ENCODE assay signal across 19 cellular contexts in genomic region chr10:28560617-28561016, GRCh38.
DNase-seq lines count a peak whose midpoint lies in the region; ATAC-seq and TF ChIP-seq lines count a peak whose summit lies in the region.
"Had no signal": no experiment of that assay in that cellular context is flagged by ENCODE, and none has a peak within 500 bp of the region (broad histone marks: within the 10 kb centered on the region; RNA-seq: fewer than 3 reads in every experiment).

No MANE protein-coding gene starts in this region.

- DNase-seq in DND-41, result no peak
- no peak for DNase-seq in RWPE2 (ENCODE audit: low spot score)
- DNase-seq in effector memory CD8-positive, alpha-beta T cell, result no peak
- no peak for DNase-seq in DMS79 treated with DMSO at 0.1 percent for 48 hours (lab: John Stamatoyannopoulos, UW)
- no peak for DNase-seq in germinal center (ENCODE audit: low spot score)
- no peak for DNase-seq in NCI-H226
- DNase-seq: activated T-cell treated with anti-CD3 and anti-CD28 coated beads, Interleukin-2, amount 50 U/mL, for 48 hours; amniotic stem cell; central memory CD4-positive, alpha-beta T cell; COR-L47; effector CD4-positive, alpha-beta T cell; GOT3; midbrain; NCI-H69; nucleus accumbens; Right ventricle myocardium superior; T-cell had no signal

- no peaks in the 10 kb centered on the region for H3K9me3 ChIP-seq in DND-41 (ENCODE audit: insufficient read depth, low read length, severe bottlenecking)
- H3K9me3 ChIP-seq in RWPE2 (ENCODE audit: severe bottlenecking), result no peaks in the 10 kb centered on the region
- no peaks in the 10 kb centered on the region for H3K9me3 ChIP-seq in neutrophil
- H3K9me3 ChIP-seq: thoracic aorta had no signal

- H3K36me3 Mint-ChIP-seq in effector memory CD8-positive, alpha-beta T cell (ENCODE audit: insufficient read depth), result peaks cover 56% of the 10 kb centered on the region

- H2AFZ ChIP-seq in DND-41 (ENCODE audit: low read depth, low read length), result no peak overlapping the region

- TF ChIP-seq CTCF in DND-41 (IDR thresholded peaks at IDR 0.05; ENCODE audit: borderline replicate concordance, extremely low read depth, low read length, poor library complexity, severe bottlenecking) (no peak), RWPE2 (IDR thresholded peaks at IDR 0.05; ENCODE audit: poor library complexity, severe bottlenecking) (no peak), neutrophil (IDR thresholded peaks at IDR 0.05) (no peak)

- H3K4me1 ChIP-seq in DND-41 (ENCODE audit: insufficient read depth, low read length), result no peaks in the 10 kb centered on the region
- H3K4me1 ChIP-seq in RWPE2 (ENCODE audit: insufficient read depth, poor library complexity, severe bottlenecking), result peaks cover 47% of the 10 kb centered on the region
- peaks cover 37 to 54% of the 10 kb centered on the region in 2 experiments for H3K4me1 ChIP-seq in neutrophil (ENCODE audit: control insufficient read depth in 1 of 2, insufficient read depth in 1 of 2, low read depth in 1 of 2, low read length in 1 of 2)

- H4K20me1 ChIP-seq in DND-41 (ENCODE audit: insufficient read depth, low read length), result peaks cover 89% of the 10 kb centered on the region

- H3K27ac Mint-ChIP-seq in effector memory CD8-positive, alpha-beta T cell, result peak overlapping the region; percentile 46 to 58
- H3K27ac Mint-ChIP-seq: T-cell had no signal

- H3K4me2 ChIP-seq in DND-41 (ENCODE audit: insufficient read depth, low read length), result no peak overlapping the region

- H3K9me3 Mint-ChIP-seq in effector memory CD8-positive, alpha-beta T cell, result no peaks in the 10 kb centered on the region
- H3K9me3 Mint-ChIP-seq: T-cell had no signal

- H3K27ac ChIP-seq in DND-41 (ENCODE audit: low read length) (no peak overlapping the region), RWPE2 (ENCODE audit: poor library complexity, severe bottlenecking) (peak overlapping the region; percentile 53), neutrophil (peak overlapping the region; percentile 68)
- H3K27ac ChIP-seq: thoracic aorta had no signal

- H3K4me3 Mint-ChIP-seq in effector memory CD8-positive, alpha-beta T cell, result peak overlapping the region in 1 of 2 donors; percentile 6

- H3K27me3 Mint-ChIP-seq in effector memory CD8-positive, alpha-beta T cell, result no peaks in the 10 kb centered on the region
- H3K27me3 Mint-ChIP-seq: T-cell had no signal

- peaks cover 93% of the 10 kb centered on the region for H3K36me3 ChIP-seq in DND-41 (ENCODE audit: insufficient read depth, low read length)
- H3K36me3 ChIP-seq in RWPE2 (ENCODE audit: low read depth), result peaks cover 93% of the 10 kb centered on the region
- peaks cover 17% of the 10 kb centered on the region for H3K36me3 ChIP-seq in neutrophil
- H3K36me3 ChIP-seq: thoracic aorta had no signal

- no peak overlapping the region for H3K9ac ChIP-seq in DND-41 (ENCODE audit: low read depth, low read length)

- H3K4me3 ChIP-seq in DND-41 (ENCODE audit: low read depth in 1 of 2, low read length in 2 of 2) (no peak overlapping the region), RWPE2 (ENCODE audit: severe bottlenecking) (no peak overlapping the region), neutrophil (ENCODE audit: low read depth in 1 of 2, low read length in 1 of 2) (no peak overlapping the region)
- H3K4me3 ChIP-seq: thoracic aorta had no signal

- ATAC-seq in DND-41 (ENCODE audit: insufficient read depth, low read depth) (0 out of 3 replicates have a peak, but pooled peaks have one; percentile 12), RWPE2 (ENCODE audit: low read depth) (no peak)
- ATAC-seq in effector memory CD8-positive, alpha-beta T cell (replicated peaks), result peak; percentile 14

- H3K4me1 Mint-ChIP-seq in effector memory CD8-positive, alpha-beta T cell (ENCODE audit: low read depth in 2 of 2), result peaks cover 42 to 83% of the 10 kb centered on the region in 2 donors

- peaks cover 100% of the 10 kb centered on the region for H3K79me2 ChIP-seq in DND-41 (ENCODE audit: insufficient read depth, low read length)

- H3K27me3 ChIP-seq in DND-41 (ENCODE audit: insufficient read depth, low read length, poor library complexity), result no peaks in the 10 kb centered on the region
- H3K27me3 ChIP-seq in RWPE2 (ENCODE audit: insufficient read depth, poor library complexity, severe bottlenecking), result no peaks in the 10 kb centered on the region
- no peaks in the 10 kb centered on the region for H3K27me3 ChIP-seq in neutrophil
